Comparison of ENCODE assay signal across 8 cellular contexts in the genomic region with DNA sequence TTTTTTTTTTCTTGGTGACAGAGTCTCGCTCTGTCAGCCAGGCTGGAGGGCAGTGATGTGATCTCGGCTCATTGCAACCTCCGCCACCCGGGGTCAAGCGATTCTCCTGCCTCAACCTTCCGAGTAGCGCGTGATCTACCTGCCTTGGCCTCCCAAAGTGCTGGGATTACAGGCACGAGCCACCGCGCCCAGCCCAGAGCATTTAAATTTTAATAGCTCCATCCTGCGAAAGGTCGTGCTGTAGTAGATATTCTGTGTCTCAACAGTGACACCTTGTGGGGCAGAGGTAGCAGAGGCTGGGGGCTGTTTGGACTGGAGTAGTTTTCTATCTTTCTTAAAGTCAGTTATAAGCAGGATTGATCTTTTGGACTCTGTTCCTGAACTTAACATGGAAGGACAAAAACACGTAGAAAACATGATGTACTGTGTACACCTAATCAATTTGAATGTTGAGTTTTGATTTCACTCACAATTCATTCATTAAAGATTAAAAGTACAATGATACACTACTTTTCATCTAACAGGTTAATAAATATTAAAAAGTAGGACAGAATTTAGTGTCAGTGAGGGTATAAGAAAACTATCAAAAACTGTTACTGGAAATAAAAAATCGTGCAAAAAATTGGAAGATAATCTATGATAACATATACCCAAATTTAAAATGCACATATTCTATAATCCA. TPM values are rescaled to one million over a fixed set of nuclear protein-coding genes. Genes with fewer than 3 reads are reported as not detected.
DNase-seq lines count a peak whose midpoint lies in the region; ATAC-seq and TF ChIP-seq lines count a peak whose summit lies in the region.

No MANE protein-coding gene starts in this region.

- peaks cover 13% of the 10 kb centered on the region for H3K27me3 Mint-ChIP-seq in activated CD4-positive, alpha-beta memory T cell treated with anti-CD3 and anti-CD28 coated beads, Interleukin-2, amount 10 ng/mL, durations not matched to agents 7 days and 5 days

- no peaks in the 10 kb centered on the region for H3K36me3 Mint-ChIP-seq in activated CD4-positive, alpha-beta memory T cell treated with anti-CD3 and anti-CD28 coated beads, Interleukin-2, amount 10 ng/mL, durations not matched to agents 7 days and 5 days (ENCODE audit: low read depth)

- H3K4me1 Mint-ChIP-seq in activated CD4-positive, alpha-beta memory T cell treated with anti-CD3 and anti-CD28 coated beads, Interleukin-2, amount 10 ng/mL, durations not matched to agents 7 days and 5 days, result peaks cover 16% of the 10 kb centered on the region

- H3K9me3 Mint-ChIP-seq in activated CD4-positive, alpha-beta memory T cell treated with anti-CD3 and anti-CD28 coated beads, Interleukin-2, amount 10 ng/mL, durations not matched to agents 7 days and 5 days, result no peaks in the 10 kb centered on the region

- no peaks in the 10 kb centered on the region for H3K4me1 ChIP-seq in BE2C

- H3K36me3 ChIP-seq in BE2C, result no peaks in the 10 kb centered on the region

- CTCF ChIA-PET in activated CD4-positive, alpha-beta memory T cell treated with anti-CD3 and anti-CD28 coated beads, Interleukin-2, amount 10 ng/mL, durations not matched to agents 7 days and 5 days (lab: Charles Lee), result interaction anchor here (0.6 to 4.6 kb wide), 44 partner anchors 11 to 692 kb away, joined by 3 to 70 read pairs (median 4); partner anchors contain the start of gene PDCD6IP

- H3K27me3 ChIP-seq in BE2C, result no peaks in the 10 kb centered on the region

- DNase-seq in BE2C (peak; percentile 49), NCI-H748 (lab: John Stamatoyannopoulos, UW; ENCODE audit: unreplicated experiment) (peak; percentile 71), medulla oblongata (ENCODE audit: extremely low spot score) (peak; percentile 67)
- peak; percentile 62 for DNase-seq in activated CD4-positive, alpha-beta memory T cell treated with anti-CD3 and anti-CD28 coated beads, Interleukin-2, amount 10 ng/mL, durations not matched to agents 7 days and 5 days
- peak; percentile 20 for DNase-seq in effector CD8-positive, alpha-beta T cell (lab: John Stamatoyannopoulos, UW)
- DNase-seq in stimulated activated CD8-positive, alpha-beta memory T cell treated with anti-CD3 and anti-CD28 coated beads, Interleukin-2, amount 100 ng/mL, for 1 hour (ENCODE audit: low read depth in 2 of 2), result peak; percentile 20

- no peak overlapping the region for H3K4me3 Mint-ChIP-seq in activated CD4-positive, alpha-beta memory T cell treated with anti-CD3 and anti-CD28 coated beads, Interleukin-2, amount 10 ng/mL, durations not matched to agents 7 days and 5 days

- peak; percentile 73 for TF ChIP-seq CTCF in BE2C (IDR thresholded peaks at IDR 0.05; ENCODE audit: low read depth, low read length)

- H3K27ac Mint-ChIP-seq in activated CD4-positive, alpha-beta memory T cell treated with anti-CD3 and anti-CD28 coated beads, Interleukin-2, amount 10 ng/mL, durations not matched to agents 7 days and 5 days, result no peak overlapping the region

- H3K9me3 ChIP-seq in BE2C, result no peaks in the 10 kb centered on the region

- ATAC-seq in GM19023 (IDR thresholded peaks at IDR 0.05; ENCODE audit: unreplicated experiment) (peak; percentile 70), HG03342 (IDR thresholded peaks at IDR 0.05; ENCODE audit: unreplicated experiment) (peak; percentile 87)

- POLR2A ChIA-PET in activated CD4-positive, alpha-beta memory T cell treated with anti-CD3 and anti-CD28 coated beads, Interleukin-2, amount 10 ng/mL, durations not matched to agents 7 days and 5 days (lab: Charles Lee), result interaction anchor here (0.7 to 1.3 kb wide), 4 partner anchors 10 to 347 kb away, joined by 3 to 8 read pairs (median 4); partner anchors contain the start of gene PDCD6IP

- H3K4me3 ChIP-seq in BE2C (ENCODE audit: low read depth, low read length), result peak overlapping the region; percentile 34

RNA-seq across cellular contexts. Expression of gene PDCD6IP, which starts 11.0 kb away (rescaled TPM):
- polyA plus RNA-seq in BE2C (2012; ENCODE audit: insufficient read depth, insufficient read length, low read depth), result 60.9 TPM
- 100 to 1,000 TPM; 211 TPM for total RNA-seq in activated CD4-positive, alpha-beta memory T cell treated with anti-CD3 and anti-CD28 coated beads, Interleukin-2, amount 10 ng/mL, durations not matched to agents 7 days and 5 days

Comparison
In these comparisons a context has a peak if more than half of its experiments do, and no peak if none do; other contexts are left out.
1. Peak in every context shown above with its lines: DNase-seq, ATAC-seq and H3K4me3 ChIP-seq.
2. DNase-seq: peak in every context shown above with its lines; median percentile 71 in NCI-H748; 67 in medulla oblongata; 62 in activated CD4-positive, alpha-beta memory T cell treated with anti-CD3 and anti-CD28 coated beads, Interleukin-2, amount 10 ng/mL, durations not matched to agents 7 days and 5 days; 49 in BE2C; 20 in effector CD8-positive, alpha-beta T cell; 20 in stimulated activated CD8-positive, alpha-beta memory T cell treated with anti-CD3 and anti-CD28 coated beads, Interleukin-2, amount 100 ng/mL, for 1 hour.